ENCODE assay signal across 1 cellular context in genomic region chr2:221389421-221389820, GRCh38.
TF ChIP-seq lines count a peak whose summit lies in the region.

No MANE protein-coding gene starts in this region.

TF ChIP-seq in H1, 55 proteins besides CTCF, POLR2A, EP300 and RAD21 (continued from another document):
- TF ChIP-seq, protein P1, sequence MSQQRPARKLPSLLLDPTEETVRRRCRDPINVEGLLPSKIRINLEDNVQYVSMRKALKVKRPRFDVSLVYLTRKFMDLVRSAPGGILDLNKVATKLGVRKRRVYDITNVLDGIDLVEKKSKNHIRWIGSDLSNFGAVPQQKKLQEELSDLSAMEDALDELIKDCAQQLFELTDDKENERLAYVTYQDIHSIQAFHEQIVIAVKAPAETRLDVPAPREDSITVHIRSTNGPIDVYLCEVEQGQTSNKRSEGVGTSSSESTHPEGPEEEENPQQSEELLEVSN (IDR thresholded peaks at IDR 0.05) = no peak
- TF ChIP-seq SP4 (IDR thresholded peaks at IDR 0.05; ENCODE audit: low read length) (no peak), CEBPB (IDR thresholded peaks at IDR 0.05; ENCODE audit: low read depth, low read length) (no peak), FOSL1 (IDR thresholded peaks at IDR 0.05; ENCODE audit: insufficient read depth, low read depth, low read length) (no peak), CBX8 (IDR thresholded peaks at IDR 0.05; ENCODE audit: borderline replicate concordance, low read depth, low read length) (no peak), POLR2AphosphoS5 (IDR thresholded peaks at IDR 0.05; ENCODE audit: low read depth, low read length) (no peak), JUN (IDR thresholded peaks at IDR 0.05; ENCODE audit: low read depth, low read length) (no peak), CHD1 (IDR thresholded peaks at IDR 0.05; ENCODE audit: low read depth, low read length) (no peak), JUND (IDR thresholded peaks at IDR 0.05; ENCODE audit: low read length) (no peak), ZNF274 (IDR thresholded peaks at IDR 0.05; ENCODE audit: borderline replicate concordance, extremely low read depth, low read length) (no peak), RBBP5 (IDR thresholded peaks at IDR 0.05; ENCODE audit: borderline replicate concordance, low read depth, low read length) (no peak)
